20 cellular contexts compared by ENCODE assay signal in genomic region chr2:25797607-25798488, GRCh38.
DNase-seq lines count a peak whose midpoint lies in the region; ATAC-seq and TF ChIP-seq lines count a peak whose summit lies in the region.
"Had no signal": no experiment of that assay in that cellular context is flagged by ENCODE, and none has a peak within 500 bp of the region (broad histone marks: within the 10 kb centered on the region; RNA-seq: fewer than 3 reads in every experiment).

No MANE protein-coding gene starts in this region.

- H3K36me3 Mint-ChIP-seq in activated naive CD4-positive, alpha-beta T cell treated with anti-CD3 and anti-CD28 coated beads for 36 hours (ENCODE audit: low read depth), result peaks cover 42% of the 10 kb centered on the region
- peaks cover 33% of the 10 kb centered on the region for H3K36me3 Mint-ChIP-seq in activated CD4-positive, alpha-beta memory T cell treated with anti-CD3 and anti-CD28 coated beads for 36 hours
- H3K36me3 Mint-ChIP-seq in activated naive CD8-positive, alpha-beta T cell treated with anti-CD3 and anti-CD28 coated beads, Interleukin-2, amount 10 ng/mL, durations not matched to agents 7 days and 5 days, result peaks cover 38% of the 10 kb centered on the region
- peaks cover 39% of the 10 kb centered on the region for H3K36me3 Mint-ChIP-seq in stimulated activated memory B cell treated with anti-CD40 and anti-IgM and Interleukin-4, amounts not matched to agents 10 μg/mL and 1 μg/mL and 100 μg/mL, for 72 hours
- peaks cover 23% of the 10 kb centered on the region for H3K36me3 Mint-ChIP-seq in progenitor cell of endocrine pancreas (ENCODE audit: insufficient read depth)

- CTCF ChIA-PET in activated naive CD4-positive, alpha-beta T cell treated with anti-CD3 and anti-CD28 coated beads for 36 hours (lab: Charles Lee), result interaction anchor here (0.9 to 1.6 kb wide), 2 partner anchors 20 to 53 kb away, joined by 4 to 5 read pairs; no protein-coding TSS in a partner anchor
- CTCF ChIA-PET in activated CD4-positive, alpha-beta memory T cell treated with anti-CD3 and anti-CD28 coated beads for 36 hours (lab: Charles Lee), result interaction anchor here (4.9 kb wide), 1 partner anchor 55 kb away, joined by 30 read pairs; no protein-coding TSS in a partner anchor

- no peak for ATAC-seq in activated naive CD8-positive, alpha-beta T cell treated with anti-CD3 and anti-CD28 coated beads, Interleukin-2, amount 10 ng/mL, durations not matched to agents 7 days and 5 days (ENCODE audit: low read depth)
- no peak for ATAC-seq in stimulated activated memory B cell treated with anti-CD40 and anti-IgM and Interleukin-4, amounts not matched to agents 10 μg/mL and 1 μg/mL and 100 μg/mL, for 72 hours
- ATAC-seq in GM18861 (IDR thresholded peaks at IDR 0.05; ENCODE audit: unreplicated experiment), result no peak
- ATAC-seq: psoas muscle, WTC11 had no signal

- H3K4me1 Mint-ChIP-seq in activated naive CD4-positive, alpha-beta T cell treated with anti-CD3 and anti-CD28 coated beads for 36 hours (ENCODE audit: low read depth), result peaks cover 76% of the 10 kb centered on the region
- H3K4me1 Mint-ChIP-seq in activated CD4-positive, alpha-beta memory T cell treated with anti-CD3 and anti-CD28 coated beads for 36 hours (ENCODE audit: low read depth), result peaks cover 68% of the 10 kb centered on the region
- H3K4me1 Mint-ChIP-seq in activated naive CD8-positive, alpha-beta T cell treated with anti-CD3 and anti-CD28 coated beads, Interleukin-2, amount 10 ng/mL, durations not matched to agents 7 days and 5 days, result peaks cover 58% of the 10 kb centered on the region
- H3K4me1 Mint-ChIP-seq in stimulated activated memory B cell treated with anti-CD40 and anti-IgM and Interleukin-4, amounts not matched to agents 10 μg/mL and 1 μg/mL and 100 μg/mL, for 72 hours, result peaks cover 45% of the 10 kb centered on the region
- peaks cover 14% of the 10 kb centered on the region for H3K4me1 Mint-ChIP-seq in progenitor cell of endocrine pancreas (ENCODE audit: low read depth)
- H3K4me1 Mint-ChIP-seq: neural crest cell had no signal

- no peak overlapping the region for H3K4me3 Mint-ChIP-seq in activated naive CD4-positive, alpha-beta T cell treated with anti-CD3 and anti-CD28 coated beads for 36 hours
- H3K4me3 Mint-ChIP-seq in activated CD4-positive, alpha-beta memory T cell treated with anti-CD3 and anti-CD28 coated beads for 36 hours, result no peak overlapping the region
- H3K4me3 Mint-ChIP-seq in activated naive CD8-positive, alpha-beta T cell treated with anti-CD3 and anti-CD28 coated beads, Interleukin-2, amount 10 ng/mL, durations not matched to agents 7 days and 5 days, result peak overlapping the region; percentile 12
- no peak overlapping the region for H3K4me3 Mint-ChIP-seq in stimulated activated memory B cell treated with anti-CD40 and anti-IgM and Interleukin-4, amounts not matched to agents 10 μg/mL and 1 μg/mL and 100 μg/mL, for 72 hours
- H3K4me3 Mint-ChIP-seq in progenitor cell of endocrine pancreas (ENCODE audit: low read depth), result no peak overlapping the region
- H3K4me3 Mint-ChIP-seq: neural crest cell, WTC11 had no signal

- TF ChIP-seq CTCF in progenitor cell of endocrine pancreas (IDR thresholded peaks at IDR 0.05; ENCODE audit: unreplicated experiment), result no peak

- intact Hi-C loops in activated naive CD4-positive, alpha-beta T cell treated with anti-CD3 and anti-CD28 coated beads for 36 hours (cut with micrococcal nuclease), result loop anchor here (1.0 kb wide), 2 partner anchors 11 to 34 kb away; no protein-coding TSS in a partner anchor
- intact Hi-C loops in activated CD4-positive, alpha-beta memory T cell treated with anti-CD3 and anti-CD28 coated beads for 36 hours (cut with micrococcal nuclease), result loop anchor here (1.0 kb wide), 1 partner anchor 34 kb away; no protein-coding TSS in a partner anchor

- DNase-seq in activated naive CD4-positive, alpha-beta T cell treated with anti-CD3 and anti-CD28 coated beads for 36 hours, result peak; percentile 19
- no peak for DNase-seq in activated naive CD4-positive, alpha-beta T cell treated with anti-CD3 and anti-CD28 coated beads, Interleukin-2, amount 50 U/mL, for 16 hours
- DNase-seq in activated CD4-positive, alpha-beta memory T cell treated with anti-CD3 and anti-CD28 coated beads for 36 hours, result peak; percentile 27
- DNase-seq in activated naive CD8-positive, alpha-beta T cell treated with anti-CD3 and anti-CD28 coated beads, Interleukin-2, amount 10 ng/mL, durations not matched to agents 7 days and 5 days, result no peak
- DNase-seq in GM19240 (ENCODE audit: insufficient read length, low spot score) (no peak), progenitor cell of endocrine pancreas (ENCODE audit: low spot score, unreplicated experiment) (no peak)
- DNase-seq: anterior cingulate cortex, DND-41, erythroblast, kidney glomerular epithelial cell, NCI-H1694, NCI-H748 treated with DMSO at 0.1 percent for 48 hours, psoas muscle, SHP77, small intestine, tibial artery had no signal

- peak overlapping the region; percentile 75 for H3K27ac Mint-ChIP-seq in activated naive CD4-positive, alpha-beta T cell treated with anti-CD3 and anti-CD28 coated beads for 36 hours
- peak overlapping the region; percentile 68 for H3K27ac Mint-ChIP-seq in activated CD4-positive, alpha-beta memory T cell treated with anti-CD3 and anti-CD28 coated beads for 36 hours
- H3K27ac Mint-ChIP-seq in activated naive CD8-positive, alpha-beta T cell treated with anti-CD3 and anti-CD28 coated beads, Interleukin-2, amount 10 ng/mL, durations not matched to agents 7 days and 5 days, result peak overlapping the region; percentile 82
- peak overlapping the region; percentile 32 for H3K27ac Mint-ChIP-seq in stimulated activated memory B cell treated with anti-CD40 and anti-IgM and Interleukin-4, amounts not matched to agents 10 μg/mL and 1 μg/mL and 100 μg/mL, for 72 hours
- no peak overlapping the region for H3K27ac Mint-ChIP-seq in progenitor cell of endocrine pancreas
- H3K27ac Mint-ChIP-seq: WTC11 had no signal

- POLR2A ChIA-PET in activated CD4-positive, alpha-beta memory T cell treated with anti-CD3 and anti-CD28 coated beads for 36 hours (lab: Charles Lee), result interaction anchor here (1.2 to 4.5 kb wide), 3 partner anchors 20 to 28 kb away, joined by 3 to 26 read pairs (median 3); no protein-coding TSS in a partner anchor
- POLR2A ChIA-PET in activated naive CD8-positive, alpha-beta T cell treated with anti-CD3 and anti-CD28 coated beads, Interleukin-2, amount 10 ng/mL, durations not matched to agents 7 days and 5 days (lab: Charles Lee), result interaction anchor here (1.0 to 1.5 kb wide), 2 partner anchors 13 to 33 kb away, joined by 3 to 6 read pairs; no protein-coding TSS in a partner anchor

- H3K27me3 Mint-ChIP-seq in activated naive CD4-positive, alpha-beta T cell treated with anti-CD3 and anti-CD28 coated beads for 36 hours (ENCODE audit: low read depth), result no peaks in the 10 kb centered on the region
- H3K27me3 Mint-ChIP-seq in activated CD4-positive, alpha-beta memory T cell treated with anti-CD3 and anti-CD28 coated beads for 36 hours, result no peaks in the 10 kb centered on the region
- H3K27me3 Mint-ChIP-seq in activated naive CD8-positive, alpha-beta T cell treated with anti-CD3 and anti-CD28 coated beads, Interleukin-2, amount 10 ng/mL, durations not matched to agents 7 days and 5 days, result no peaks in the 10 kb centered on the region
- no peaks in the 10 kb centered on the region for H3K27me3 Mint-ChIP-seq in stimulated activated memory B cell treated with anti-CD40 and anti-IgM and Interleukin-4, amounts not matched to agents 10 μg/mL and 1 μg/mL and 100 μg/mL, for 72 hours
- H3K27me3 Mint-ChIP-seq in progenitor cell of endocrine pancreas, result no peaks in the 10 kb centered on the region

- no peaks in the 10 kb centered on the region for H3K9me3 Mint-ChIP-seq in activated naive CD4-positive, alpha-beta T cell treated with anti-CD3 and anti-CD28 coated beads for 36 hours
- H3K9me3 Mint-ChIP-seq in activated CD4-positive, alpha-beta memory T cell treated with anti-CD3 and anti-CD28 coated beads for 36 hours, result no peaks in the 10 kb centered on the region
- no peaks in the 10 kb centered on the region for H3K9me3 Mint-ChIP-seq in activated naive CD8-positive, alpha-beta T cell treated with anti-CD3 and anti-CD28 coated beads, Interleukin-2, amount 10 ng/mL, durations not matched to agents 7 days and 5 days
- H3K9me3 Mint-ChIP-seq in stimulated activated memory B cell treated with anti-CD40 and anti-IgM and Interleukin-4, amounts not matched to agents 10 μg/mL and 1 μg/mL and 100 μg/mL, for 72 hours, result no peaks in the 10 kb centered on the region
- no peaks in the 10 kb centered on the region for H3K9me3 Mint-ChIP-seq in progenitor cell of endocrine pancreas (ENCODE audit: low read depth)
- H3K9me3 Mint-ChIP-seq: neural crest cell, WTC11 had no signal

Comparison
In these comparisons a context has a peak if more than half of its experiments do, and no peak if none do; other contexts are left out.
1. DNase-seq: peak in activated naive CD4-positive, alpha-beta T cell treated with anti-CD3 and anti-CD28 coated beads for 36 hours (single experiment) and activated CD4-positive, alpha-beta memory T cell treated with anti-CD3 and anti-CD28 coated beads for 36 hours (single experiment); none in activated naive CD4-positive, alpha-beta T cell treated with anti-CD3 and anti-CD28 coated beads, Interleukin-2, amount 50 U/mL, for 16 hours (single experiment), activated naive CD8-positive, alpha-beta T cell treated with anti-CD3 and anti-CD28 coated beads, Interleukin-2, amount 10 ng/mL, durations not matched to agents 7 days and 5 days (single experiment), GM19240 (single experiment) and progenitor cell of endocrine pancreas (single experiment).